28 cellular contexts compared by ENCODE assay signal in genomic region chr5:168663276-168664004, GRCh38.
"Had no signal": no experiment of that assay in that cellular context is flagged by ENCODE, and none has a peak within 500 bp of the region (broad histone marks: within the 10 kb centered on the region; RNA-seq: fewer than 3 reads in every experiment).

No MANE protein-coding gene starts in this region.

- H3K27ac ChIP-seq: adrenal gland, RWPE1, SJCRH30 had no signal

- H3K9me3 ChIP-seq: adrenal gland, SJCRH30 had no signal

- ATAC-seq: activated T-cell treated with anti-CD3 and anti-CD28 coated beads, Interleukin-2, amount 50 U/mL, for 4 hours; Panc1; WTC11 had no signal

- H3K27me3 ChIP-seq: adrenal gland, SJCRH30 had no signal

- H3K36me3 ChIP-seq: adrenal gland, SJCRH30 had no signal

- H3K4me1 ChIP-seq: adrenal gland had no signal

- DNase-seq: activated CD4-positive, alpha-beta T cell treated with anti-CD3 and anti-CD28 coated beads for 1 hour; activated CD4-positive, alpha-beta T cell treated with anti-CD3 and anti-CD28 coated beads, Interleukin-2, amount 10 ng/mL, durations not matched to agents 24 days and 14 days; activated CD4-positive, alpha-beta T cell treated with anti-CD3 and anti-CD28 coated beads, Interleukin-2, amount 50 U/mL, for 48 hours; activated CD8-positive, alpha-beta memory T cell treated with anti-CD3 and anti-CD28 coated beads for 24 hours; activated gamma-delta T cell treated with Interleukin-2 at 50 U/mL for 16 hours; activated naive CD4-positive, alpha-beta T cell treated with anti-CD3 and anti-CD28 coated beads, Interleukin-2, amount 10 ng/mL, durations not matched to agents 7 days and 5 days; activated naive CD8-positive, alpha-beta T cell treated with anti-CD3 and anti-CD28 coated beads, Interleukin-2, amount 10 ng/mL, durations not matched to agents 7 days and 5 days; activated T-cell treated with anti-CD3 and anti-CD28 coated beads, Interleukin-2, amount 50 U/mL, for 4 hours; adrenal gland; anterior cingulate cortex; caudate nucleus; Karpas-422; NCI-H1048; NCI-H1417; NCI-H1930; NCI-H2171; NCI-H2227 treated with DMSO at 0.1 percent for 48 hours; NCI-H446 treated with DMSO at 0.1 percent for 48 hours; NCI-H526; NCI-H82; NK-92 treated with Interleukin-12 subunit alpha and Interleukin-12 subunit beta, amount 100 ng/mL, for 24 hours; OCI-M1; Right ventricle myocardium superior; SJCRH30; T-helper 9 cell had no signal

- H3K4me3 ChIP-seq: adrenal gland, SJCRH30 had no signal
